Comparison of ENCODE assay signal across 19 cellular contexts in genomic region chr11:7814897-7815296, GRCh38. TPM values are rescaled to one million over a fixed set of nuclear protein-coding genes. Genes with fewer than 3 reads are reported as not detected.
"Had no signal": no experiment of that assay in that cellular context is flagged by ENCODE, and none has a peak within 500 bp of the region (broad histone marks: within the 10 kb centered on the region; RNA-seq: fewer than 3 reads in every experiment).

No MANE protein-coding gene starts in this region.

RNA-seq across cellular contexts. Expression of gene OR5P3, which starts 15.7 kb away (rescaled TPM):
- total RNA-seq: activated naive CD4-positive, alpha-beta T cell treated with anti-CD3 and anti-CD28 coated beads for 36 hours; activated naive CD4-positive, alpha-beta T cell treated with anti-CD3 and anti-CD28 coated beads, Interleukin-2, amount 50 U/mL, for 72 hours; activated naive CD8-positive, alpha-beta T cell treated with anti-CD3 and anti-CD28 coated beads for 36 hours; activated naive CD8-positive, alpha-beta T cell treated with anti-CD3 and anti-CD28 coated beads, Interleukin-2, amount 10 ng/mL, durations not matched to agents 7 days and 5 days; activated T-cell treated with anti-CD3 and anti-CD28 coated beads, Interleukin-2, amount 50 U/mL, for 4 hours; activated T-cell treated with anti-CD3 and anti-CD28 coated beads, Interleukin-2, amount 50 U/mL, for 72 hours; activated T-helper 1 cell treated with anti-CD3 and anti-CD28 coated beads, Interleukin-12 subunit alpha, Interleukin-12 subunit beta, Interleukin-2, Interleukin-4 antibody, amounts not matched to agents 30 ng/mL and 10 ng/mL and 1 ng/mL, durations not matched to agents 14 hours and 24 hours and 36 hours; activated T-helper 17 cell treated with anti-CD3 and anti-CD28 coated beads, Interleukin-2, amount 50 U/mL, for 72 hours; activated T-helper 2 cell treated with anti-CD3 and anti-CD28 coated beads, Interferon-gamma antibody, Interleukin-2, Interleukin-4, amounts not matched to agents 10 μg/mL and 5 μg/mL and 100 μg/mL, durations not matched to agents 14 hours and 24 hours and 36 hours; adrenal gland; ascending aorta; bronchial epithelial cell; cardiac muscle cell; cardiac septum; cerebellum had no signal
- polyA plus RNA-seq: adipose tissue, adrenal gland, aorta, cardiac muscle cell had no signal

RNA-seq across cellular contexts. Expression of gene OR5P2, which starts 18.2 kb away (rescaled TPM):
- total RNA-seq: activated naive CD4-positive, alpha-beta T cell treated with anti-CD3 and anti-CD28 coated beads for 36 hours; activated naive CD4-positive, alpha-beta T cell treated with anti-CD3 and anti-CD28 coated beads, Interleukin-2, amount 50 U/mL, for 72 hours; activated naive CD8-positive, alpha-beta T cell treated with anti-CD3 and anti-CD28 coated beads for 36 hours; activated naive CD8-positive, alpha-beta T cell treated with anti-CD3 and anti-CD28 coated beads, Interleukin-2, amount 10 ng/mL, durations not matched to agents 7 days and 5 days; activated T-cell treated with anti-CD3 and anti-CD28 coated beads, Interleukin-2, amount 50 U/mL, for 4 hours; activated T-cell treated with anti-CD3 and anti-CD28 coated beads, Interleukin-2, amount 50 U/mL, for 72 hours; activated T-helper 1 cell treated with anti-CD3 and anti-CD28 coated beads, Interleukin-12 subunit alpha, Interleukin-12 subunit beta, Interleukin-2, Interleukin-4 antibody, amounts not matched to agents 30 ng/mL and 10 ng/mL and 1 ng/mL, durations not matched to agents 14 hours and 24 hours and 36 hours; activated T-helper 17 cell treated with anti-CD3 and anti-CD28 coated beads, Interleukin-2, amount 50 U/mL, for 72 hours; activated T-helper 2 cell treated with anti-CD3 and anti-CD28 coated beads, Interferon-gamma antibody, Interleukin-2, Interleukin-4, amounts not matched to agents 10 μg/mL and 5 μg/mL and 100 μg/mL, durations not matched to agents 14 hours and 24 hours and 36 hours; adrenal gland; aorta; ascending aorta; body of pancreas; bronchial epithelial cell; cardiac muscle cell; cardiac septum; cerebellum; chondrocyte had no signal
- polyA plus RNA-seq: adipose tissue, adrenal gland, aorta, cardiac muscle cell had no signal
